In genomic region chr12:57469334-57470164, GRCh38 we compare ENCODE assay signal across 29 cellular contexts. TPM values are rescaled to one million over a fixed set of nuclear protein-coding genes. Genes with fewer than 3 reads are reported as not detected.
DNase-seq lines count a peak whose midpoint lies in the region; ATAC-seq, FAIRE-seq and TF ChIP-seq lines count a peak whose summit lies in the region.
"Had no signal": no experiment of that assay in that cellular context is flagged by ENCODE, and none has a peak within 500 bp of the region (broad histone marks: within the 10 kb centered on the region; RNA-seq: fewer than 3 reads in every experiment).

No MANE protein-coding gene starts in this region.

- peaks cover 0 to 50% of the 10 kb centered on the region in 2 experiments; a peak in 4 of 5 replicates for H3K27me3 ChIP-seq in HepG2 (ENCODE audit: control insufficient read depth in 1 of 2, insufficient read depth in 2 of 2, low read length in 2 of 2)
- no peaks in the 10 kb centered on the region for H3K27me3 ChIP-seq in right lobe of liver
- no peaks in the 10 kb centered on the region for H3K27me3 ChIP-seq in aorta (ENCODE audit: control insufficient read depth in 1 of 2, insufficient read depth in 2 of 2, low read length in 1 of 2)
- H3K27me3 ChIP-seq in lower lobe of right lung (ENCODE audit: low read depth) = peaks cover 13% of the 10 kb centered on the region

- no peaks in the 10 kb centered on the region for H4K20me1 ChIP-seq in HepG2 (ENCODE audit: insufficient read depth, low read length)

- no peak overlapping the region for H3K4me2 ChIP-seq in HepG2 (ENCODE audit: low read depth, low read length)
- H3K4me2 ChIP-seq: A549 had no signal

- FAIRE-seq in HepG2 (lab: Jason Lieb, UNC) = no peak
- FAIRE-seq: A549, GM18507, islet of Langerhans had no signal

- CTCF ChIA-PET in HepG2 (lab: Yijun Ruan, JAX; ENCODE audit: low intra/inter-chr PET ratio, low total read pairs) = no interaction called here

- H3K27ac ChIP-seq in HepG2 (ENCODE audit: extremely low read length, insufficient read depth, low read length) (no peak overlapping the region), right lobe of liver (no peak overlapping the region), aorta (ENCODE audit: low read depth in 1 of 2, low read length in 2 of 2) (no peak overlapping the region), lower lobe of right lung (no peak overlapping the region)
- H3K27ac ChIP-seq: A549, thoracic aorta, vagina had no signal

- no TSS peak for BruUV-seq in HepG2 (replicated peaks; lab: Mats Ljungman, UMichigan)

- TF ChIP-seq POLR2A in HepG2 (IDR thresholded peaks at IDR 0.05; ENCODE audit: insufficient read depth in 1 of 2, low read depth in 2 of 2, low read length in 2 of 2) = no peak
- no peak for TF ChIP-seq POLR2A in right lobe of liver (IDR thresholded peaks at IDR 0.05)

- peaks cover 31 to 38% (median 33%) of the 10 kb centered on the region in 3 donors for H3K36me3 Mint-ChIP-seq in immature natural killer cell
- H3K36me3 Mint-ChIP-seq: mesothelial cell of epicardium had no signal

- H3K79me2 ChIP-seq in HepG2 (ENCODE audit: insufficient read depth, low read length) = no peaks in the 10 kb centered on the region

- H3K4me3 Mint-ChIP-seq in immature natural killer cell = peak overlapping the region in 3 of 5 donors; percentile 6 to 15 (median 6)
- H3K4me3 Mint-ChIP-seq: mesothelial cell of epicardium, nephron progenitor cell had no signal

- 14% methylated on average over 4 of the region's 10 CpGs for WGBS in HepG2 (ENCODE audit: low lambda C conversion rate)
- 73% methylated on average over 9 of the region's 10 CpGs for WGBS in right lobe of liver (ENCODE audit: insufficient coverage, low coverage, low lambda C conversion rate, missing lambda C conversion rate)
- 92% methylated on average over 10 of the region's 10 CpGs for WGBS in aorta, 2 donors

- peak overlapping the region in 5 of 6 donors; percentile 59 to 83 (median 76) for H3K27ac Mint-ChIP-seq in immature natural killer cell
- H3K27ac Mint-ChIP-seq: mesothelial cell of epicardium, nephron progenitor cell had no signal

- no peak overlapping the region for H3K9ac ChIP-seq in HepG2 (ENCODE audit: insufficient read depth, low read depth, low read length)

- ATAC-seq in HepG2 (peak; percentile 65), right lobe of liver (no peak), aorta (ENCODE audit: low FRiP score) (peak; percentile 11), lower lobe of right lung (no peak)
- ATAC-seq: A549; left ventricle myocardium superior; PC-3; sciatic nerve; stimulated activated naive CD8-positive, alpha-beta T cell treated with anti-CD3 and anti-CD28 coated beads, Interleukin-15, Interleukin-2, amounts not matched to agents 100 U/mL and 50 U/mL, for 24 hours had no signal

- intact Hi-C loops in HepG2 (cut with micrococcal nuclease; ENCODE audit: unreplicated experiment) (no loop called here), right lobe of liver (cut with DNase I) (no loop called here), aorta (cut with DNase I) (no loop called here), lower lobe of right lung (cut with DNase I) (no loop called here)

- TF ChIP-seq EP300 in HepG2 (IDR thresholded peaks at IDR 0.05; ENCODE audit: low read depth in 2 of 2, low read length in 2 of 2) = no peak
- no peak for TF ChIP-seq EP300 in HepG2 (CRISPR knock-in tag; IDR thresholded peaks at IDR 0.05; ENCODE audit: borderline replicate concordance)

- in situ Hi-C loops in HepG2 (cut with HindIII; ENCODE audit: extremely low pct_ligation_motif_present, low pct_unique_long_range_greater_than_20kb) = no loop called here

- peaks cover 19 to 37% (median 34%) of the 10 kb centered on the region in 3 donors for H3K27me3 Mint-ChIP-seq in immature natural killer cell (ENCODE audit: low read depth in 3 of 3)

- H3K4me3 ChIP-seq in HepG2 (replicated peaks in 1 of 3; ENCODE audit: insufficient read depth in 1 of 3, low read depth in 2 of 3, low read length in 3 of 3) (no peak overlapping the region), right lobe of liver (no peak overlapping the region), aorta (ENCODE audit: low read length in 2 of 2) (no peak overlapping the region), lower lobe of right lung (no peak overlapping the region)
- H3K4me3 ChIP-seq: A549, thoracic aorta, vagina had no signal

- TF ChIP-seq RAD21 in HepG2 (CRISPR knock-in tag; IDR thresholded peaks at IDR 0.05) = no peak

- H2AFZ ChIP-seq in HepG2 (ENCODE audit: low read length) = no peak overlapping the region

- no peaks in the 10 kb centered on the region for H3K9me3 Mint-ChIP-seq in immature natural killer cell
- H3K9me3 Mint-ChIP-seq: mesothelial cell of epicardium, nephron progenitor cell had no signal

- no peaks in the 10 kb centered on the region for H3K9me3 ChIP-seq in HepG2 (ENCODE audit: low read length)
- H3K9me3 ChIP-seq in right lobe of liver = no peaks in the 10 kb centered on the region
- H3K9me3 ChIP-seq in aorta (ENCODE audit: control insufficient read depth, low read length) = no peaks in the 10 kb centered on the region
- no peaks in the 10 kb centered on the region for H3K9me3 ChIP-seq in lower lobe of right lung
- H3K9me3 ChIP-seq: A549, BE2C, thoracic aorta, vagina had no signal

- TF ChIP-seq CTCF in HepG2 (CRISPR knock-in tag; IDR thresholded peaks at IDR 0.05) (no peak), right lobe of liver (IDR thresholded peaks at IDR 0.05) (no peak), lower lobe of right lung (IDR thresholded peaks at IDR 0.05) (no peak)

- DNase-seq in HepG2 (ENCODE audit: low spot score) (no peak), right lobe of liver (no peak), immature natural killer cell (no peak), aorta (peak in 1 of 2 donors; percentile 21), NCI-H2081 (lab: John Stamatoyannopoulos, UW) (no peak), lower lobe of right lung (no peak)
- DNase-seq: activated naive CD4-positive, alpha-beta T cell; activated T-cell treated with anti-CD3 and anti-CD28 coated beads, Interleukin-2, amount 50 U/mL, for 1 hour; amygdala; BE2C; cortex of kidney; GDM1; left ventricle myocardium superior; NCI-H1105; NCI-H2029 treated with DMSO at 0.1 percent for 48 hours; NCI-H345; nephron progenitor cell; PC-3; SHP77; stimulated activated CD4-positive, alpha-beta T cell treated with anti-CD3 and anti-CD28 coated beads, Interleukin-15, amount 100 ng/mL, for 24 hours; stimulated activated naive CD8-positive, alpha-beta T cell treated with anti-CD3 and anti-CD28 coated beads, Interleukin-15, Interleukin-2, amounts not matched to agents 100 U/mL and 50 U/mL, for 24 hours; T1000 had no signal

- H3K36me3 ChIP-seq in HepG2 (replicated peaks in 1 of 2; ENCODE audit: control insufficient read depth in 1 of 2, insufficient read depth in 2 of 2, low read length in 2 of 2) (no peaks in the 10 kb centered on the region), right lobe of liver (no peaks in the 10 kb centered on the region), aorta (ENCODE audit: control insufficient read depth in 1 of 2, insufficient read depth in 2 of 2, low read length in 1 of 2) (no peaks in the 10 kb centered on the region), lower lobe of right lung (peaks cover under 1% of the 10 kb centered on the region)
- H3K36me3 ChIP-seq: BE2C, thoracic aorta, vagina had no signal

- peaks cover 62 to 68% of the 10 kb centered on the region in 2 donors for H3K4me1 Mint-ChIP-seq in immature natural killer cell

- POLR2A ChIA-PET in HepG2 (lab: Yijun Ruan, JAX) = interaction anchor here (1.0 kb wide), 1 partner anchor 50 kb away, joined by 3 read pairs; the partner anchor contains the start of gene DDIT3

- H3K4me1 ChIP-seq in HepG2 (ENCODE audit: insufficient read depth, low read length) (peaks cover 27% of the 10 kb centered on the region), right lobe of liver (no peaks in the 10 kb centered on the region), aorta (ENCODE audit: control insufficient read depth in 1 of 2, insufficient read depth in 2 of 2, low read length in 2 of 2) (no peaks in the 10 kb centered on the region), lower lobe of right lung (peaks cover under 1% of the 10 kb centered on the region)
- H3K4me1 ChIP-seq: A549, BE2C, vagina had no signal

RNA-seq across cellular contexts. Expression of gene GLI1, which starts 10.0 kb away (rescaled TPM):
- 0.20 TPM in 1 of 2 replicates, not detected in the other for total RNA-seq in HepG2 (2016; rRNA removed; fragmentation: Illumina TruSeq; extraction: Trizol)
- 0.53 TPM in 1 of 2 replicates, not detected in the other for total RNA-seq in HepG2 (2016; cell fraction: cytosol; rRNA removed; fragmentation: Illumina TruSeq; extraction: Trizol; ENCODE audit: low read depth)
- not detected in 2 replicates for total RNA-seq in HepG2 (2016; cell fraction: insoluble cytoplasmic fraction; rRNA removed; fragmentation: Illumina TruSeq; extraction: Trizol)
- total RNA-seq in HepG2 (2016; cell fraction: membrane; rRNA removed; fragmentation: Illumina TruSeq; extraction: Trizol) = not detected in 2 replicates
- not detected in 2 replicates for total RNA-seq in HepG2 (2016; cell fraction: nucleus; rRNA removed; fragmentation: Illumina TruSeq; extraction: Trizol)
- polyA plus RNA-seq in HepG2 (2011; rRNA removed) = 0.09 and 0.27 TPM in 2 replicates
- 0.06 and 0.07 TPM in 2 replicates for polyA plus RNA-seq in HepG2 (2011; cell fraction: cytosol; rRNA removed)
- polyA plus RNA-seq in HepG2 (2011; cell fraction: nucleus; rRNA removed) = 0.33 and 0.42 TPM in 2 replicates
- polyA plus RNA-seq in HepG2 (2012) = 0.55 TPM in 1 of 2 replicates, not detected in the other
- not detected in 2 replicates for polyA plus RNA-seq in HepG2 (2016; cell fraction: cytosol; fragmentation: Illumina TruSeq; extraction: Trizol; ENCODE audit: low read depth)
- 0.35 TPM in 1 of 2 replicates, not detected in the other for polyA plus RNA-seq in HepG2 (2016; cell fraction: insoluble cytoplasmic fraction; fragmentation: Illumina TruSeq; extraction: Trizol; ENCODE audit: low read depth)
- polyA plus RNA-seq in HepG2 (2016; cell fraction: membrane; fragmentation: Illumina TruSeq; extraction: Trizol; ENCODE audit: low read depth) = not detected in 2 replicates
- polyA plus RNA-seq in HepG2 (2016; cell fraction: nucleus; fragmentation: Illumina TruSeq; extraction: Trizol; ENCODE audit: insufficient read depth, low read depth) = 0.17 and 0.49 TPM in 2 replicates
- 2.5 TPM in 1 of 2 replicates, not detected in the other for polyA minus RNA-seq in HepG2 (2011; rRNA and poly(A)+ RNA removed; ENCODE audit: low replicate concordance)
- polyA minus RNA-seq in HepG2 (2011; cell fraction: cytosol; rRNA and poly(A)+ RNA removed) = not detected in 2 replicates
- not detected in 2 replicates for polyA minus RNA-seq in HepG2 (2011; cell fraction: nucleus; rRNA and poly(A)+ RNA removed)
- total RNA-seq in right lobe of liver = under 1 TPM; 0.16 to 0.74 (median 0.55) TPM
- polyA plus RNA-seq in immature natural killer cell = under 1 TPM in 2 of 3 donors, not detected in 1; 0.33 to 0.40 TPM
- total RNA-seq in aorta = 10 to 100 TPM in 1 of 2 donors, 1 to 10 TPM in 1; 2.4 to 15.5 TPM
- 1 to 10 TPM in 1 of 2 donors, under 1 TPM in 1; 0.25 to 2.1 TPM for polyA plus RNA-seq in aorta
- 0.21 TPM for total RNA-seq in lower lobe of right lung

RNA-seq across cellular contexts. Expression of gene ARHGAP9, which starts 10.1 kb away (rescaled TPM):
- total RNA-seq in HepG2 (2016; rRNA removed; fragmentation: Illumina TruSeq; extraction: Trizol) (0.18 TPM in 1 of 2 replicates, not detected in the other), right lobe of liver (10 to 100 TPM in 1 of 6 experiments, 1 to 10 TPM in 5; 3.5 to 11.0 (median 6.8) TPM), aorta (10 to 100 TPM; 16.2 to 38.8 TPM), lower lobe of right lung (54.2 TPM)
- not detected in 2 replicates for total RNA-seq in HepG2 (2016; cell fraction: cytosol; rRNA removed; fragmentation: Illumina TruSeq; extraction: Trizol; ENCODE audit: low read depth)
- 0.32 TPM in 1 of 2 replicates, not detected in the other for total RNA-seq in HepG2 (2016; cell fraction: insoluble cytoplasmic fraction; rRNA removed; fragmentation: Illumina TruSeq; extraction: Trizol)
- not detected in 2 replicates for total RNA-seq in HepG2 (2016; cell fraction: membrane; rRNA removed; fragmentation: Illumina TruSeq; extraction: Trizol)
- not detected in 2 replicates for total RNA-seq in HepG2 (2016; cell fraction: nucleus; rRNA removed; fragmentation: Illumina TruSeq; extraction: Trizol)
- polyA plus RNA-seq in HepG2 (2011; rRNA removed) (0.95 and 1.2 TPM in 2 replicates), immature natural killer cell (100 to 1,000 TPM; 148 to 294 (median 163) TPM), aorta (10 to 100 TPM in 1 of 2 donors, 1 to 10 TPM in 1; 5.5 to 21.2 TPM)
- polyA plus RNA-seq in HepG2 (2011; cell fraction: cytosol; rRNA removed) = 0.33 and 0.40 TPM in 2 replicates
- polyA plus RNA-seq in HepG2 (2011; cell fraction: nucleus; rRNA removed) = 3.1 and 5.5 TPM in 2 replicates
- polyA plus RNA-seq in HepG2 (2012) = 0.39 and 0.55 TPM in 2 replicates
- not detected in 2 replicates for polyA plus RNA-seq in HepG2 (2016; cell fraction: cytosol; fragmentation: Illumina TruSeq; extraction: Trizol; ENCODE audit: low read depth)
- polyA plus RNA-seq in HepG2 (2016; cell fraction: insoluble cytoplasmic fraction; fragmentation: Illumina TruSeq; extraction: Trizol; ENCODE audit: low read depth) = 0.17 TPM in 1 of 2 replicates, not detected in the other
- 0.15 TPM in 1 of 2 replicates, not detected in the other for polyA plus RNA-seq in HepG2 (2016; cell fraction: membrane; fragmentation: Illumina TruSeq; extraction: Trizol; ENCODE audit: low read depth)
- 0.51 and 0.87 TPM in 2 replicates for polyA plus RNA-seq in HepG2 (2016; cell fraction: nucleus; fragmentation: Illumina TruSeq; extraction: Trizol; ENCODE audit: insufficient read depth, low read depth)
- 0.44 TPM in 1 of 2 replicates, not detected in the other for polyA minus RNA-seq in HepG2 (2011; rRNA and poly(A)+ RNA removed; ENCODE audit: low replicate concordance)
- polyA minus RNA-seq in HepG2 (2011; cell fraction: cytosol; rRNA and poly(A)+ RNA removed) = not detected in 2 replicates
- polyA minus RNA-seq in HepG2 (2011; cell fraction: nucleus; rRNA and poly(A)+ RNA removed) = 0.64 and 1.7 TPM in 2 replicates
- total RNA-seq: mesothelial cell of epicardium, PC-3 had no signal

RNA-seq across cellular contexts. Expression of gene INHBE, which starts 14.4 kb away (rescaled TPM):
- total RNA-seq in HepG2 (2016; rRNA removed; fragmentation: Illumina TruSeq; extraction: Trizol) (6.8 and 17.0 TPM in 2 replicates), right lobe of liver (100 to 1,000 TPM in 4 of 6 experiments, 10 to 100 TPM in 2; 17.4 to 302 (median 150) TPM), aorta (not detected), lower lobe of right lung (not detected)
- 1.4 and 1.9 TPM in 2 replicates for total RNA-seq in HepG2 (2016; cell fraction: cytosol; rRNA removed; fragmentation: Illumina TruSeq; extraction: Trizol; ENCODE audit: low read depth)
- 8.0 and 15.5 TPM in 2 replicates for total RNA-seq in HepG2 (2016; cell fraction: insoluble cytoplasmic fraction; rRNA removed; fragmentation: Illumina TruSeq; extraction: Trizol)
- total RNA-seq in HepG2 (2016; cell fraction: membrane; rRNA removed; fragmentation: Illumina TruSeq; extraction: Trizol) = 3.2 and 3.3 TPM in 2 replicates
- total RNA-seq in HepG2 (2016; cell fraction: nucleus; rRNA removed; fragmentation: Illumina TruSeq; extraction: Trizol) = 11.2 and 13.1 TPM in 2 replicates
- polyA plus RNA-seq in HepG2 (2011; rRNA removed) (32.0 and 55.8 TPM in 2 replicates), immature natural killer cell (not detected), aorta (not detected)
- 39.2 and 45.0 TPM in 2 replicates for polyA plus RNA-seq in HepG2 (2011; cell fraction: cytosol; rRNA removed)
- polyA plus RNA-seq in HepG2 (2011; cell fraction: nucleus; rRNA removed) = 12.5 and 25.8 TPM in 2 replicates
- polyA plus RNA-seq in HepG2 (2012) = 16.9 and 62.2 TPM in 2 replicates
- polyA plus RNA-seq in HepG2 (2016; cell fraction: cytosol; fragmentation: Illumina TruSeq; extraction: Trizol; ENCODE audit: low read depth) = 0.90 and 1.2 TPM in 2 replicates
- 6.5 and 7.6 TPM in 2 replicates for polyA plus RNA-seq in HepG2 (2016; cell fraction: insoluble cytoplasmic fraction; fragmentation: Illumina TruSeq; extraction: Trizol; ENCODE audit: low read depth)
- 1.8 and 2.0 TPM in 2 replicates for polyA plus RNA-seq in HepG2 (2016; cell fraction: membrane; fragmentation: Illumina TruSeq; extraction: Trizol; ENCODE audit: low read depth)
- 16.9 and 17.1 TPM in 2 replicates for polyA plus RNA-seq in HepG2 (2016; cell fraction: nucleus; fragmentation: Illumina TruSeq; extraction: Trizol; ENCODE audit: insufficient read depth, low read depth)
- polyA minus RNA-seq in HepG2 (2011; rRNA and poly(A)+ RNA removed; ENCODE audit: low replicate concordance) = 0.51 and 61.0 TPM in 2 replicates
- 21.0 and 26.6 TPM in 2 replicates for polyA minus RNA-seq in HepG2 (2011; cell fraction: cytosol; rRNA and poly(A)+ RNA removed)
- 7.1 and 11.4 TPM in 2 replicates for polyA minus RNA-seq in HepG2 (2011; cell fraction: nucleus; rRNA and poly(A)+ RNA removed)
- total RNA-seq: left ventricle myocardium superior, PC-3, sciatic nerve, thoracic aorta, vagina had no signal

RNA-seq across cellular contexts. Expression of gene MARS1, which starts 18.3 kb away (rescaled TPM):
- total RNA-seq in HepG2 (2016; rRNA removed; fragmentation: Illumina TruSeq; extraction: Trizol) = 177 and 181 TPM in 2 replicates
- 69.2 and 77.6 TPM in 2 replicates for total RNA-seq in HepG2 (2016; cell fraction: cytosol; rRNA removed; fragmentation: Illumina TruSeq; extraction: Trizol; ENCODE audit: low read depth)
- total RNA-seq in HepG2 (2016; cell fraction: insoluble cytoplasmic fraction; rRNA removed; fragmentation: Illumina TruSeq; extraction: Trizol) = 178 and 182 TPM in 2 replicates
- total RNA-seq in HepG2 (2016; cell fraction: membrane; rRNA removed; fragmentation: Illumina TruSeq; extraction: Trizol) = 116 and 124 TPM in 2 replicates
- 147 and 177 TPM in 2 replicates for total RNA-seq in HepG2 (2016; cell fraction: nucleus; rRNA removed; fragmentation: Illumina TruSeq; extraction: Trizol)
- polyA plus RNA-seq in HepG2 (2011; rRNA removed) = 115 and 167 TPM in 2 replicates
- polyA plus RNA-seq in HepG2 (2011; cell fraction: cytosol; rRNA removed) = 90.1 and 98.7 TPM in 2 replicates
- 450 and 538 TPM in 2 replicates for polyA plus RNA-seq in HepG2 (2011; cell fraction: nucleus; rRNA removed)
- 160 and 209 TPM in 2 replicates for polyA plus RNA-seq in HepG2 (2012)
- 68.2 and 75.1 TPM in 2 replicates for polyA plus RNA-seq in HepG2 (2016; cell fraction: cytosol; fragmentation: Illumina TruSeq; extraction: Trizol; ENCODE audit: low read depth)
- polyA plus RNA-seq in HepG2 (2016; cell fraction: insoluble cytoplasmic fraction; fragmentation: Illumina TruSeq; extraction: Trizol; ENCODE audit: low read depth) = 150 and 162 TPM in 2 replicates
- 87.9 and 114 TPM in 2 replicates for polyA plus RNA-seq in HepG2 (2016; cell fraction: membrane; fragmentation: Illumina TruSeq; extraction: Trizol; ENCODE audit: low read depth)
- polyA plus RNA-seq in HepG2 (2016; cell fraction: nucleus; fragmentation: Illumina TruSeq; extraction: Trizol; ENCODE audit: insufficient read depth, low read depth) = 239 and 240 TPM in 2 replicates
- polyA minus RNA-seq in HepG2 (2011; rRNA and poly(A)+ RNA removed; ENCODE audit: low replicate concordance) = 242 and 269 TPM in 2 replicates
- polyA minus RNA-seq in HepG2 (2011; cell fraction: cytosol; rRNA and poly(A)+ RNA removed) = 76.3 and 117 TPM in 2 replicates
- polyA minus RNA-seq in HepG2 (2011; cell fraction: nucleus; rRNA and poly(A)+ RNA removed) = 213 and 244 TPM in 2 replicates
- total RNA-seq in right lobe of liver = 10 to 100 TPM; 53.4 to 66.6 (median 60.4) TPM
- 100 to 1,000 TPM; 100 to 158 (median 114) TPM for polyA plus RNA-seq in immature natural killer cell
- total RNA-seq in aorta = 100 to 1,000 TPM; 117 to 136 TPM
- 10 to 100 TPM; 34.9 to 95.8 TPM for polyA plus RNA-seq in aorta
- total RNA-seq in lower lobe of right lung = 131 TPM

RNA-seq across cellular contexts. Expression of gene INHBC, which starts 35.0 kb away (rescaled TPM):
- total RNA-seq in HepG2 (2016; rRNA removed; fragmentation: Illumina TruSeq; extraction: Trizol) (1.5 and 1.8 TPM in 2 replicates), right lobe of liver (100 to 1,000 TPM in 1 of 6 experiments, 10 to 100 TPM in 5; 14.7 to 123 (median 63.6) TPM), aorta (not detected), lower lobe of right lung (not detected)
- 0.20 and 0.35 TPM in 2 replicates for total RNA-seq in HepG2 (2016; cell fraction: cytosol; rRNA removed; fragmentation: Illumina TruSeq; extraction: Trizol; ENCODE audit: low read depth)
- total RNA-seq in HepG2 (2016; cell fraction: insoluble cytoplasmic fraction; rRNA removed; fragmentation: Illumina TruSeq; extraction: Trizol) = 1.3 and 1.7 TPM in 2 replicates
- total RNA-seq in HepG2 (2016; cell fraction: membrane; rRNA removed; fragmentation: Illumina TruSeq; extraction: Trizol) = 1.1 TPM in 2 replicates
- 2.3 and 2.6 TPM in 2 replicates for total RNA-seq in HepG2 (2016; cell fraction: nucleus; rRNA removed; fragmentation: Illumina TruSeq; extraction: Trizol)
- polyA plus RNA-seq in HepG2 (2011; rRNA removed) (12.7 and 13.8 TPM in 2 replicates), immature natural killer cell (under 1 TPM in 1 of 3 donors, not detected in 2; 0.15 TPM), aorta (not detected)
- 11.4 and 11.9 TPM in 2 replicates for polyA plus RNA-seq in HepG2 (2011; cell fraction: cytosol; rRNA removed)
- 4.8 and 6.4 TPM in 2 replicates for polyA plus RNA-seq in HepG2 (2011; cell fraction: nucleus; rRNA removed)
- polyA plus RNA-seq in HepG2 (2012) = 2.3 and 4.2 TPM in 2 replicates
- 0.35 and 0.46 TPM in 2 replicates for polyA plus RNA-seq in HepG2 (2016; cell fraction: cytosol; fragmentation: Illumina TruSeq; extraction: Trizol; ENCODE audit: low read depth)
- 3.2 and 3.3 TPM in 2 replicates for polyA plus RNA-seq in HepG2 (2016; cell fraction: insoluble cytoplasmic fraction; fragmentation: Illumina TruSeq; extraction: Trizol; ENCODE audit: low read depth)
- 1.3 and 1.4 TPM in 2 replicates for polyA plus RNA-seq in HepG2 (2016; cell fraction: membrane; fragmentation: Illumina TruSeq; extraction: Trizol; ENCODE audit: low read depth)
- 4.0 and 4.8 TPM in 2 replicates for polyA plus RNA-seq in HepG2 (2016; cell fraction: nucleus; fragmentation: Illumina TruSeq; extraction: Trizol; ENCODE audit: insufficient read depth, low read depth)
- polyA minus RNA-seq in HepG2 (2011; rRNA and poly(A)+ RNA removed; ENCODE audit: low replicate concordance) = 0.16 and 20.9 TPM in 2 replicates
- 4.8 and 4.9 TPM in 2 replicates for polyA minus RNA-seq in HepG2 (2011; cell fraction: cytosol; rRNA and poly(A)+ RNA removed)
- 5.0 and 6.3 TPM in 2 replicates for polyA minus RNA-seq in HepG2 (2011; cell fraction: nucleus; rRNA and poly(A)+ RNA removed)
- total RNA-seq: left ventricle myocardium superior, PC-3, sciatic nerve, thoracic aorta, vagina had no signal

Comparison
In these comparisons a context has a peak if more than half of its experiments do, and no peak if none do; other contexts are left out.
1. ATAC-seq: peak in HepG2 (single experiment) and aorta (single experiment); none in right lobe of liver (0 of 4) and lower lobe of right lung (0 of 2).